ENCODE assay signal across 10 cellular contexts in the genomic region with DNA sequence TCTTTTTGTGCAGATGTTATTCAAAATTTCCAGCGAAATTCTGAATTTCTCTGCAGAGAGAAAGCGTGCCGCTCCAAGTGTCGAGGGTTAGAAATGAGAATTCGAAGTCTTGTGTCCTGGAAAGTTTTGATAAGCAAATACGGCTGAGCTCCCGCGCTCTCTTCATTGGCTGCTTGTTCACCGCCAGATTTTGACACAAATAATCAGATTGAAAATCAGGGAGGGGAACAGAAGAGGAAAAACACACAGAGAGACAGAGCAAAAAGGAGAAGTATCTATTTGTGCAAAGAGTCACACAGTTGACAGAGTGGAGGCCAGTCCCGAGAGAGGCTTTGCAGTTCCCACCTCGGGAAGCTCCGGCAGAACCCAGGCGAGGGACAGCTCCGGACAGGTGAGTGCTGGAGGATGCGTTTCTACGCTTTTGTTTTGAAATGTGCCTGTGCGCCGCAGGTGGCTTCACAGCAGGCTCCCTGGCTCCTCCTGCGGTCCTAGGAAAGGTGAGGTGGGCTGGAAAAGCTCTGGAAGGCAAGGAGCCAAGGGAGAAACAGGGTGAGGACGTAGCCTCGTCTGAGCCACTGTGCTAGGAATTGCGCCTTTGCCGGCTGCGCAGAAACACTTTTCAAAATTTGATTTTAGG. TPM values are rescaled to one million over a fixed set of nuclear protein-coding genes. Genes with fewer than 3 reads are reported as not detected.
DNase-seq lines count a peak whose midpoint lies in the region; ATAC-seq lines count a peak whose summit lies in the region.
"Had no signal": no experiment of that assay in that cellular context is flagged by ENCODE, and none has a peak within 500 bp of the region (broad histone marks: within the 10 kb centered on the region; RNA-seq: fewer than 3 reads in every experiment).

A gene (plus strand): TSS at position 244 of the 637 bp plus-strand sequence. CDS start 7,985 bp downstream, outside the sequence.

- DNase-seq in left ventricle myocardium superior (no peak), cardiac septum (ENCODE audit: low spot score) (no peak), NCI-H69 (lab: John Stamatoyannopoulos, UW) (peak; percentile 29), SKM-1 treated with dmso at 0.1 percent for 144 hours (lab: John Stamatoyannopoulos, UW; ENCODE audit: unreplicated experiment) (no peak), dermis blood vessel endothelial cell (no peak), amygdala (lab: John Stamatoyannopoulos, UW) (no peak)
- DNase-seq: CD4-positive, CD25-positive, alpha-beta regulatory T cell had no signal

- no peaks in the 10 kb centered on the region for H3K36me3 ChIP-seq in iPS-18a (ENCODE audit: control insufficient read depth, low read depth, low read length)

- ATAC-seq in left ventricle myocardium superior = peak; percentile 15
- ATAC-seq in GM18907 (IDR thresholded peaks at IDR 0.05; ENCODE audit: unreplicated experiment) = no peak

- H3K27me3 ChIP-seq in iPS-18a (ENCODE audit: control insufficient read depth, insufficient read depth, low read length) = peaks cover 37% of the 10 kb centered on the region

- no peaks in the 10 kb centered on the region for H3K9me3 ChIP-seq in iPS-18a (ENCODE audit: control insufficient read depth, low read depth, low read length)

- H3K4me3 ChIP-seq in iPS-18a (ENCODE audit: low read length) = peak within 1 kb of the TSS; percentile 17

- H3K27ac ChIP-seq in iPS-18a (ENCODE audit: low read length) = no peak within 1 kb of the TSS
- H3K27ac ChIP-seq: foreskin keratinocyte had no signal

- intact Hi-C loops in left ventricle myocardium superior (cut with micrococcal nuclease) (no loop called here), cardiac septum (cut with DNase I) (loop anchor here (10.0 kb wide), 1 partner anchor 74 kb away; no protein-coding TSS in a partner anchor)

- no peak within 1 kb of the TSS for H3K9ac ChIP-seq in iPS-18a (ENCODE audit: low read length)

- peaks cover 8% of the 10 kb centered on the region for H3K4me1 ChIP-seq in iPS-18a (ENCODE audit: control insufficient read depth, low read depth, low read length)
- H3K4me1 ChIP-seq: foreskin keratinocyte had no signal

RNA-seq across cellular contexts. Expression of the gene that starts here (rescaled TPM):
- total RNA-seq in left ventricle myocardium superior (0.25 TPM), cardiac septum (not detected), dermis blood vessel endothelial cell (not detected in 2 replicates)
- total RNA-seq: foreskin keratinocyte had no signal

Comparison
In these comparisons a context has a peak if more than half of its experiments do, and no peak if none do; other contexts are left out.
1. Peak in ATAC-seq in left ventricle myocardium superior; RNA of the gene not detected or under 1 TPM.